ENCODE assay signal across 10 cellular contexts in genomic region chr2:1745171-1746023, GRCh38. TPM values are rescaled to one million over a fixed set of nuclear protein-coding genes. Genes with fewer than 3 reads are reported as not detected.
DNase-seq lines count a peak whose midpoint lies in the region; ATAC-seq, FAIRE-seq and TF ChIP-seq lines count a peak whose summit lies in the region.
"Had no signal": no experiment of that assay in that cellular context is flagged by ENCODE, and none has a peak within 500 bp of the region (broad histone marks: within the 10 kb centered on the region; RNA-seq: fewer than 3 reads in every experiment).

No MANE protein-coding gene starts in this region.

- H3K27ac ChIP-seq in IMR-90 (ENCODE audit: insufficient read depth, low read length) (peak overlapping the region; percentile 62), brain microvascular endothelial cell (peak overlapping the region; percentile 88), keratinocyte (ENCODE audit: control insufficient read depth, insufficient read depth, low read length) (no peak overlapping the region), spleen (peak overlapping the region in 4 of 8 donors; percentile 82 to 88 (median 85))

- intact Hi-C loops in IMR-90 (cut with micrococcal nuclease) (no loop called here), spleen (cut with DNase I; ENCODE audit: low total_unique reads) (loop anchor here (10.0 kb wide), 1 partner anchor 151 kb away; no protein-coding TSS in a partner anchor)

- peaks cover 26% of the 10 kb centered on the region for H3K79me2 ChIP-seq in keratinocyte (ENCODE audit: control insufficient read depth, insufficient read depth, low read length)

- POLR2A ChIA-PET in IMR-90 (lab: Charles Lee; ENCODE audit: unreplicated experiment), result no interaction called here

- H4K91ac ChIP-seq in IMR-90 (ENCODE audit: insufficient read depth, low read depth, low read length), result peak overlapping the region; percentile 68

- peak overlapping the region; percentile 65 for H3K4me2 ChIP-seq in IMR-90 (ENCODE audit: low read depth, low read length)
- peak overlapping the region; percentile 85 for H3K4me2 ChIP-seq in keratinocyte (ENCODE audit: control insufficient read depth, extremely low read depth, insufficient read depth, low read depth, low read length)

- dilution Hi-C loops in IMR-90 (cut with HindIII; ENCODE audit: low sequenced_read_pairs, unreplicated experiment), result no loop called here
- dilution Hi-C loops in keratinocyte (cut with MboI; ENCODE audit: extremely low pct_ligation_motif_present, low sequenced_read_pairs), result loop anchor here (25.0 kb wide), 1 partner anchor 158 kb away; no protein-coding TSS in a partner anchor

- peaks cover 28% of the 10 kb centered on the region for H4K20me1 ChIP-seq in IMR-90 (ENCODE audit: insufficient read depth, low read length)
- H4K20me1 ChIP-seq in keratinocyte (ENCODE audit: control insufficient read depth, extremely low read depth, insufficient read depth, low read length), result peaks cover 3% of the 10 kb centered on the region

- H3K9ac ChIP-seq in IMR-90 (ENCODE audit: low read depth, low read length), result peak overlapping the region; percentile 54; the same call in 1 of the 2 replicates
- H3K9ac ChIP-seq in keratinocyte (ENCODE audit: control insufficient read depth, extremely low read depth, insufficient read depth, low read length), result peak overlapping the region; percentile 56

- CTCF ChIA-PET in IMR-90 (lab: Yijun Ruan, JAX), result no interaction called here

- no peak for TF ChIP-seq RAD21 in IMR-90 (IDR thresholded peaks at IDR 0.05; ENCODE audit: low read length)

- peak overlapping the region; percentile 52 for H3K4me3 ChIP-seq in IMR-90 (ENCODE audit: insufficient read depth, low read depth, low read length)
- peak overlapping the region; percentile 84 for H3K4me3 ChIP-seq in brain microvascular endothelial cell (ENCODE audit: low read depth, low read length)
- H3K4me3 ChIP-seq in keratinocyte (ENCODE audit: control insufficient read depth in 2 of 3, extremely low read depth in 1 of 3, insufficient read depth in 2 of 3, low read depth in 1 of 3, low read length in 3 of 3), result peak overlapping the region; percentile 55 to 70 (median 63)
- H3K4me3 ChIP-seq in spleen, result peak overlapping the region; percentile 46 to 77 (median 54)

- no peak overlapping the region for H3K56ac ChIP-seq in IMR-90 (ENCODE audit: extremely low read depth, insufficient read depth, low read length)

- peak overlapping the region; percentile 13; the same call in 1 of the 2 replicates for H2BK120ac ChIP-seq in IMR-90 (ENCODE audit: low read depth, low read length)

- H3K9me1 ChIP-seq in IMR-90 (ENCODE audit: insufficient read depth, low read length) (peaks cover 36% of the 10 kb centered on the region), keratinocyte (ENCODE audit: control insufficient read depth, extremely low read depth, insufficient read depth, low read length) (no peaks in the 10 kb centered on the region)

- peak overlapping the region; percentile 52 for H3K4ac ChIP-seq in IMR-90 (ENCODE audit: low read depth, low read length)

- no peak for TF ChIP-seq CTCF in IMR-90 (conservative IDR thresholded peaks at IDR 0.05; ENCODE audit: low read depth, low read length)
- no peak for TF ChIP-seq CTCF in brain microvascular endothelial cell (IDR thresholded peaks at IDR 0.05; ENCODE audit: low read depth, low read length, missing control alignments)
- no peak for TF ChIP-seq CTCF in keratinocyte (optimal IDR thresholded peaks at IDR 0.05 in 1 of 3, IDR thresholded peaks at IDR 0.05 in 1 of 3, conservative IDR thresholded peaks at IDR 0.05 in 1 of 3; ENCODE audit: extremely low read depth in 1 of 3, insufficient read depth in 2 of 3, low read length in 3 of 3)
- TF ChIP-seq CTCF in spleen (IDR thresholded peaks at IDR 0.05 in 8 of 11, conservative IDR thresholded peaks at IDR 0.05 in 3 of 11), result no peak

- peak overlapping the region in 1 of 2 experiments; percentile 46; a peak in 2 of 4 replicates for H4K8ac ChIP-seq in IMR-90 (ENCODE audit: low read depth in 2 of 2, low read length in 2 of 2)

- H2AFZ ChIP-seq in IMR-90 (replicated peaks; ENCODE audit: low read length, poor library complexity) (peak overlapping the region; percentile 85), keratinocyte (ENCODE audit: control insufficient read depth, low read length) (no peak overlapping the region)

- H4K5ac ChIP-seq in IMR-90 (ENCODE audit: low read depth, low read length), result no peak overlapping the region

- TF ChIP-seq POLR2A in IMR-90 (IDR thresholded peaks at IDR 0.05; ENCODE audit: low read depth, low read length) (no peak), spleen (IDR thresholded peaks at IDR 0.05) (no peak)

- in situ Hi-C loops in IMR-90 (cut with MboI; ENCODE audit: low sequenced_read_pairs), result loop anchor here (5.0 kb wide), 1 partner anchor 68 kb away; no protein-coding TSS in a partner anchor
- in situ Hi-C loops in brain microvascular endothelial cell (cut with HindIII; ENCODE audit: low pct_ligation_motif_present, low sequenced_read_pairs), result loop anchor here (25.0 kb wide), 1 partner anchor 158 kb away; no protein-coding TSS in a partner anchor

- peak overlapping the region; percentile 47 for H2BK5ac ChIP-seq in IMR-90 (ENCODE audit: low read depth, low read length, poor library complexity, severe bottlenecking)

- H3K79me1 ChIP-seq in IMR-90 (ENCODE audit: low read depth in 1 of 2, low read length in 2 of 2), result peaks cover 9 to 57% of the 10 kb centered on the region in 2 experiments; a peak in 3 of 4 replicates

- H3K14ac ChIP-seq in IMR-90 (replicated peaks; ENCODE audit: low read depth, low read length), result peak overlapping the region; percentile 43; the same call in 1 of the 2 replicates

- H3K4me1 ChIP-seq in IMR-90 (ENCODE audit: control insufficient read depth, insufficient read depth, low read length) (peaks cover 24% of the 10 kb centered on the region), keratinocyte (ENCODE audit: control insufficient read depth, extremely low read depth, insufficient read depth, low read length) (peaks cover 14% of the 10 kb centered on the region), spleen (peaks cover 0 to 44% (median 23%) of the 10 kb centered on the region in 6 donors)

- peak overlapping the region; percentile 7; the same call in 1 of the 3 replicates for H2BK15ac ChIP-seq in IMR-90 (ENCODE audit: low read depth, low read length)

- WGBS in IMR-90 (ENCODE audit: extremely low coverage in 2 of 2, insufficient read length in 1 of 2), 2 experiments, result 90% methylated on average over 9 of the region's 26 CpGs; no CpG with 5 or more reads in 1 of the 2 experiments
- 48 to 57% (median 52%) methylated on average over 25 to 26 of the region's 26 CpGs for WGBS in spleen, 5 donors

- peak overlapping the region; percentile 26; the same call in 1 of the 2 replicates for H3K23ac ChIP-seq in IMR-90 (ENCODE audit: low read depth, low read length)

- BruUV-seq in IMR-90 (replicated peaks; lab: Mats Ljungman, UMichigan), result no TSS peak

- H3K18ac ChIP-seq in IMR-90 (ENCODE audit: low read depth, low read length), result no peak overlapping the region

- no peak overlapping the region for H2BK20ac ChIP-seq in IMR-90 (ENCODE audit: low read depth, low read length)

- no peak for FAIRE-seq in keratinocyte (lab: Jason Lieb, UNC)

- H3K36me3 ChIP-seq in IMR-90 (ENCODE audit: control insufficient read depth, insufficient read depth, low read length) (peaks cover 8% of the 10 kb centered on the region), brain microvascular endothelial cell (replicated peaks) (peaks cover 3% of the 10 kb centered on the region), keratinocyte (ENCODE audit: control insufficient read depth in 2 of 2, extremely low read depth in 1 of 2, insufficient read depth in 2 of 2, low read length in 2 of 2) (peaks cover 0 to 3% of the 10 kb centered on the region in 2 experiments), spleen (no peaks in the 10 kb centered on the region)

- peak overlapping the region; percentile 73; the same call in 1 of the 2 replicates for H2AK5ac ChIP-seq in IMR-90 (ENCODE audit: low read depth, low read length)

- DNase-seq in IMR-90 (no peak), brain microvascular endothelial cell (no peak), keratinocyte (ENCODE audit: low read depth, low spot score) (no peak), spleen (peak; percentile 63), SKM-1 (lab: John Stamatoyannopoulos, UW; ENCODE audit: unreplicated experiment) (no peak), DMS79 treated with DMSO at 0.1 percent for 48 hours (lab: John Stamatoyannopoulos, UW) (no peak), NCI-H748 treated with DMSO at 0.1 percent for 48 hours (lab: John Stamatoyannopoulos, UW) (no peak), NCI-H446 treated with DMSO at 0.1 percent for 48 hours (lab: John Stamatoyannopoulos, UW) (no peak)
- DNase-seq: KG1 had no signal

- ATAC-seq in IMR-90 (ENCODE audit: low read depth), result no peak
- ATAC-seq: activated T-helper 17 cell treated with anti-CD3 and anti-CD28 coated beads, Interleukin-2, amount 50 U/mL, for 72 hours had no signal

- H3K27me3 ChIP-seq in IMR-90 (ENCODE audit: control insufficient read depth, insufficient read depth, low read length) (no peaks in the 10 kb centered on the region), brain microvascular endothelial cell (replicated peaks) (no peaks in the 10 kb centered on the region), keratinocyte (ENCODE audit: control insufficient read depth, extremely low read depth, insufficient read depth, low read length) (peaks cover 35% of the 10 kb centered on the region), spleen (replicated peaks in 1 of 7) (peaks cover 0 to 83% (median 21%) of the 10 kb centered on the region in 7 donors)

- H3K9me3 ChIP-seq in IMR-90 (ENCODE audit: control insufficient read depth, insufficient read depth, low read length) (no peaks in the 10 kb centered on the region), keratinocyte (ENCODE audit: control insufficient read depth, low read depth, low read length) (no peaks in the 10 kb centered on the region), spleen (no peaks in the 10 kb centered on the region)

- peak overlapping the region; percentile 17 for H2AK9ac ChIP-seq in IMR-90 (replicated peaks; ENCODE audit: low read depth, low read length, poor library complexity)

TF ChIP-seq in IMR-90, 13 proteins besides CTCF, POLR2A, EP300 and RAD21 (continues in another document):
- no peak for TF ChIP-seq NFE2L2 (IDR thresholded peaks at IDR 0.05; ENCODE audit: low read depth, low read length)

RNA-seq across cellular contexts. Expression of gene PXDN, which starts 1.1 kb away (rescaled TPM):
- 148 and 153 TPM in 2 replicates for total RNA-seq in IMR-90 (2012; rRNA removed)
- polyA plus RNA-seq in IMR-90 (2012; rRNA removed), result 268 and 332 TPM in 2 replicates
- polyA plus RNA-seq in IMR-90 (2012; cell fraction: cytosol; rRNA removed), result 300 and 432 TPM in 2 replicates
- 369 and 399 TPM in 2 replicates for polyA plus RNA-seq in IMR-90 (2012; cell fraction: nucleus; rRNA removed; ENCODE audit: low replicate concordance)
- polyA plus RNA-seq in keratinocyte, result 28.3 to 87.9 TPM (median 36.7 TPM) in 3 replicates
- polyA plus RNA-seq in keratinocyte (2011; ENCODE audit: low read depth), result 14.0 TPM
- 27.1 and 32.4 TPM in 2 replicates for polyA plus RNA-seq in keratinocyte (2011; cell fraction: cytosol; rRNA removed)
- polyA plus RNA-seq in keratinocyte (2011; cell fraction: nucleus; rRNA removed), result 126 and 141 TPM in 2 replicates
- 7.5 and 94.4 TPM in 2 replicates for polyA plus RNA-seq in keratinocyte (2012; ENCODE audit: low replicate concordance)
- 45.0 to 180 TPM (median 60.7 TPM) in 3 replicates for polyA minus RNA-seq in keratinocyte
- polyA minus RNA-seq in keratinocyte (2011; cell fraction: cytosol; rRNA and poly(A)+ RNA removed), result 67.7 TPM
- polyA minus RNA-seq in keratinocyte (2011; cell fraction: nucleus; rRNA and poly(A)+ RNA removed), result 173 and 221 TPM in 2 replicates
- 10 to 100 TPM; 25.1 to 49.3 (median 38.7) TPM for total RNA-seq in spleen
- polyA plus RNA-seq in spleen, result 1 to 10 TPM; 1.9 to 3.6 (median 1.9) TPM
- total RNA-seq: activated T-helper 17 cell treated with anti-CD3 and anti-CD28 coated beads, Interleukin-2, amount 50 U/mL, for 72 hours had no signal
